In the genomic region with DNA sequence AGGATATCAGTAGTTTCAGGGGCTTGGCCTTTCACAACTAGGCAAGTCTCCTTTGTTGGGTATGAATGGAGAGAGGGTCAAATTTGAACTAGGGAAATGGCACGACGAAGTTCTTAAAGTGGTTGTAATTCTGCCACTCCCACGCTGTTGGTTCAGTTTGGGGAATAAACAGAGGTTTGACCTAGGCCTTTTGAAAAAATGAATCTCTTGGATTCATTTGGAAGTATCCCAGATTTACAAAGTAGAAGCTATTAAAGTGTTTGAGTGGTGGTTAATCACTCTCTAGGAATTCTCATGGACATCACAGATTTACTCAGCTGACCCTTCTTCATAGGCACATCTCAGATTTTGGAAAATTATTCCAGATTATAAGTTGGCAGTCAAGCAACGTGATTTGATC, we compare ENCODE assay signal across 20 cellular contexts. TPM values are rescaled to one million over a fixed set of nuclear protein-coding genes. Genes with fewer than 3 reads are reported as not detected.
A peak's percentile ranks its signal among the peaks of the same experiment; 100 is the strongest.
DNase-seq lines count a peak whose midpoint lies in the region; ATAC-seq and TF ChIP-seq lines count a peak whose summit lies in the region.
"Had no signal": no experiment of that assay in that cellular context is flagged by ENCODE, and none has a peak within 500 bp of the region (broad histone marks: within the 10 kb centered on the region; RNA-seq: fewer than 3 reads in every experiment).

No MANE protein-coding gene starts in this region.

- H3K4me1 ChIP-seq in CD4-positive, CD25-positive, alpha-beta regulatory T cell (ENCODE audit: control insufficient read depth, insufficient read depth, low read length, poor library complexity, severe bottlenecking) = peaks cover 80% of the 10 kb centered on the region
- H3K4me1 ChIP-seq in prostate gland (replicated peaks) = peaks cover 18% of the 10 kb centered on the region
- H3K4me1 ChIP-seq: tibial artery had no signal

- H3K27me3 Mint-ChIP-seq in CD4-positive, CD25-positive, alpha-beta regulatory T cell = no peaks in the 10 kb centered on the region
- H3K27me3 Mint-ChIP-seq in central memory CD8-positive, alpha-beta T cell = no peaks in the 10 kb centered on the region
- H3K27me3 Mint-ChIP-seq: activated CD4-positive, alpha-beta T cell treated with anti-CD3 and anti-CD28 coated beads, Interleukin-2, amount 10 ng/mL, durations not matched to agents 7 days and 5 days had no signal

- H3K27me3 ChIP-seq in CD4-positive, CD25-positive, alpha-beta regulatory T cell (ENCODE audit: control insufficient read depth, insufficient read depth, low read length) = no peaks in the 10 kb centered on the region
- H3K27me3 ChIP-seq in prostate gland (replicated peaks; ENCODE audit: insufficient read depth) = no peaks in the 10 kb centered on the region
- H3K27me3 ChIP-seq: BLaER1, left lung, tibial artery had no signal

- no peak overlapping the region for H3K4me3 ChIP-seq in CD4-positive, CD25-positive, alpha-beta regulatory T cell (ENCODE audit: low read depth, low read length)
- no peak overlapping the region for H3K4me3 ChIP-seq in prostate gland
- H3K4me3 ChIP-seq: BLaER1, left lung, SK-N-MC, tibial artery had no signal

- no peaks in the 10 kb centered on the region for H3K9me3 Mint-ChIP-seq in CD4-positive, CD25-positive, alpha-beta regulatory T cell
- no peaks in the 10 kb centered on the region for H3K9me3 Mint-ChIP-seq in central memory CD8-positive, alpha-beta T cell
- H3K9me3 Mint-ChIP-seq: activated CD4-positive, alpha-beta T cell treated with anti-CD3 and anti-CD28 coated beads, Interleukin-2, amount 10 ng/mL, durations not matched to agents 7 days and 5 days had no signal

- no peak for TF ChIP-seq POLR2A in prostate gland (IDR thresholded peaks at IDR 0.05)

- intact Hi-C loops in prostate gland (cut with DNase I) = no loop called here

- peak overlapping the region; percentile 96 for H3K27ac ChIP-seq in CD4-positive, CD25-positive, alpha-beta regulatory T cell (ENCODE audit: insufficient read depth, low read length, poor library complexity, severe bottlenecking)
- peak overlapping the region; percentile 91 to 93 for H3K27ac ChIP-seq in prostate gland
- H3K27ac ChIP-seq: BLaER1, SK-N-MC had no signal

- peak overlapping the region; percentile 26 to 92 (median 83) for H3K27ac Mint-ChIP-seq in CD4-positive, CD25-positive, alpha-beta regulatory T cell
- peak overlapping the region; percentile 59 for H3K27ac Mint-ChIP-seq in central memory CD8-positive, alpha-beta T cell (ENCODE audit: low read depth)
- H3K27ac Mint-ChIP-seq: activated CD4-positive, alpha-beta T cell treated with anti-CD3 and anti-CD28 coated beads, Interleukin-2, amount 10 ng/mL, durations not matched to agents 7 days and 5 days had no signal

- TF ChIP-seq CTCF in prostate gland (IDR thresholded peaks at IDR 0.05) = no peak

- DNase-seq in CD4-positive, CD25-positive, alpha-beta regulatory T cell = no peak
- peak; percentile 9 for DNase-seq in EH (ENCODE audit: low read depth)
- DNase-seq in central memory CD8-positive, alpha-beta T cell (ENCODE audit: low spot score in 2 of 2) = no peak
- DNase-seq in prostate gland (ENCODE audit: low spot score) = no peak
- DNase-seq in HPDE6-E6E7 (ENCODE audit: extremely low spot score) = no peak
- no peak for DNase-seq in NOMO-1 treated with dmso at 0.1 percent for 144 hours (lab: John Stamatoyannopoulos, UW; ENCODE audit: unreplicated experiment)
- DNase-seq in hypothalamus (lab: John Stamatoyannopoulos, UW) = no peak
- DNase-seq: activated CD4-positive, alpha-beta T cell treated with anti-CD3 and anti-CD28 coated beads, Interleukin-2, amount 10 ng/mL, durations not matched to agents 7 days and 5 days; anterior cingulate cortex; cerebellar nuclear complex; KG1; left lung; NCI-H1048; PC-3; tibial artery had no signal

- H3K4me3 Mint-ChIP-seq in CD4-positive, CD25-positive, alpha-beta regulatory T cell = peak overlapping the region in 1 of 4 donors; percentile 39
- H3K4me3 Mint-ChIP-seq in central memory CD8-positive, alpha-beta T cell = no peak overlapping the region
- H3K4me3 Mint-ChIP-seq: activated CD4-positive, alpha-beta T cell treated with anti-CD3 and anti-CD28 coated beads, Interleukin-2, amount 10 ng/mL, durations not matched to agents 7 days and 5 days had no signal

- ATAC-seq in CD4-positive, CD25-positive, alpha-beta regulatory T cell (ENCODE audit: low read depth in 2 of 2) = no peak
- no peak for ATAC-seq in central memory CD8-positive, alpha-beta T cell (replicated peaks; ENCODE audit: extremely low read depth, poor library complexity, severe bottlenecking)
- no peak for ATAC-seq in GM21529 (IDR thresholded peaks at IDR 0.05; ENCODE audit: unreplicated experiment)
- ATAC-seq: left lung, PC-3 had no signal

- 53% methylated on average over 4 of the region's 4 CpGs for WGBS in prostate gland

- no peaks in the 10 kb centered on the region for H3K9me3 ChIP-seq in CD4-positive, CD25-positive, alpha-beta regulatory T cell (ENCODE audit: control insufficient read depth in 2 of 2, low read length in 2 of 2)
- no peaks in the 10 kb centered on the region for H3K9me3 ChIP-seq in prostate gland
- H3K9me3 ChIP-seq: BLaER1, left lung, tibial artery had no signal

- peaks cover 16% of the 10 kb centered on the region for H3K36me3 Mint-ChIP-seq in CD4-positive, CD25-positive, alpha-beta regulatory T cell
- H3K36me3 Mint-ChIP-seq in central memory CD8-positive, alpha-beta T cell (ENCODE audit: insufficient read depth) = peaks cover 16% of the 10 kb centered on the region

- peaks cover 23 to 87% (median 72%) of the 10 kb centered on the region in 4 donors for H3K4me1 Mint-ChIP-seq in CD4-positive, CD25-positive, alpha-beta regulatory T cell
- H3K4me1 Mint-ChIP-seq in central memory CD8-positive, alpha-beta T cell = peaks cover 85% of the 10 kb centered on the region

- H3K36me3 ChIP-seq in CD4-positive, CD25-positive, alpha-beta regulatory T cell (ENCODE audit: control insufficient read depth, insufficient read depth, low read length) = peaks cover 14% of the 10 kb centered on the region
- H3K36me3 ChIP-seq in prostate gland = no peaks in the 10 kb centered on the region
- H3K36me3 ChIP-seq: BLaER1, tibial artery had no signal

RNA-seq across cellular contexts. Expression of a gene that starts 14.8 kb away (rescaled TPM):
- total RNA-seq in CD4-positive, CD25-positive, alpha-beta regulatory T cell = 50.7 TPM
- polyA plus RNA-seq in CD4-positive, CD25-positive, alpha-beta regulatory T cell = 100 to 1,000 TPM in 3 of 4 donors, 10 to 100 TPM in 1; 86.8 to 119 (median 109) TPM
- total RNA-seq in prostate gland = 10 to 100 TPM in 1 of 2 donors, 1 to 10 TPM in 1; 3.1 to 11.8 TPM
- total RNA-seq: H4, osteocyte, PC-3 had no signal

RNA-seq across cellular contexts. Expression of a gene that starts 41.3 kb away (rescaled TPM):
- total RNA-seq in CD4-positive, CD25-positive, alpha-beta regulatory T cell = 5.4 TPM
- polyA plus RNA-seq in CD4-positive, CD25-positive, alpha-beta regulatory T cell = 1 to 10 TPM; 4.4 to 7.7 (median 6.0) TPM
- total RNA-seq in prostate gland = 10 to 100 TPM in 1 of 2 donors, 1 to 10 TPM in 1; 3.1 to 22.2 TPM
